In the genomic region with DNA sequence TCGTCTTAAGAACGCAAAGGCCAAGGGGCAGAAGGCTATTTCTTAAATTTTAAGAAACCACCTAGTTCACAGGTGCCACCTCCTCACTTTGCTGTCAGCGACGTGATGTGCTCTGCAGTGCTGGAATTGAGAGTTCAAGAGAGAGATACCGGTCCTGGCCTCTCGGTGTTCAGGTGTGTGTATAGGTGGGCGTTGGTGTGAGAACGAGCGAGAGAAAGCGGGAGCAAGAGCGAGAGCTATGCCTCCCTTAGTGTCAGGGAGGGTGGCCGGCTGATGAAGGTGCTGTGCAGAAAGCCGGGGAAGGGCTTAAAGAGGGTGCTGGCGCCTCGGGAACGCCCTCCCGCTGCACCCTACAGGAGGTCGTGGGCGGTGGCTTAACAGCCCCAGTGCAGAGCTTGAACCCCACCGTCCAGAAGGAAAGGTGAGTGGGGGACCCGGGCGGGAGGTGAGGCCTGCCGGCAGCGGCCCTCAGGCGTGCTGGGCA, we compare ENCODE assay signal across 9 cellular contexts.
A peak's percentile ranks its signal among the peaks of the same experiment; 100 is the strongest.
DNase-seq lines count a peak whose midpoint lies in the region; ATAC-seq, FAIRE-seq and TF ChIP-seq lines count a peak whose summit lies in the region.
"Had no signal": no experiment of that assay in that cellular context is flagged by ENCODE, and none has a peak within 500 bp of the region (broad histone marks: within the 10 kb centered on the region; RNA-seq: fewer than 3 reads in every experiment).

No MANE protein-coding gene starts in this region.

- H3K4me3 Mint-ChIP-seq in naive B cell, result peak overlapping the region; percentile 80 to 92 (median 88)

- H3K27me3 ChIP-seq in BLaER1 treated with 17β-estradiol and CSF1 and Interleukin-3, amounts not matched to agents 10 nM and 100 nM, result peaks cover 68 to 83% (median 78%) of the 10 kb centered on the region in 11 experiments
- peaks cover 0 to 48% (median 16%) of the 10 kb centered on the region in 4 donors for H3K27me3 ChIP-seq in pancreas

- H3K9ac ChIP-seq in BLaER1 treated with 17β-estradiol and CSF1 and Interleukin-3, amounts not matched to agents 10 nM and 100 nM, result peak overlapping the region in 3 of 11 experiments; percentile 14 to 48 (median 22); a peak in 1 of 22 replicates

- DNase-seq in naive B cell, result no peak
- DNase-seq in superior temporal gyrus (ENCODE audit: extremely low spot score), result no peak
- no peak for DNase-seq in UCSD-AML1 (lab: John Stamatoyannopoulos, UW; ENCODE audit: unreplicated experiment)
- DNase-seq in pancreas, result no peak

- H3K4me1 ChIP-seq in BLaER1 treated with 17β-estradiol and CSF1 and Interleukin-3, amounts not matched to agents 10 nM and 100 nM, result peaks cover 44 to 52% (median 48%) of the 10 kb centered on the region in 10 experiments
- peaks cover 13 to 38% (median 17%) of the 10 kb centered on the region in 3 donors for H3K4me1 ChIP-seq in pancreas

- intact Hi-C loops in pancreas (cut with DNase I), result no loop called here

- H3K27ac Mint-ChIP-seq in naive B cell, result peak overlapping the region in 1 of 6 donors; percentile 90

- ATAC-seq in HG02852 (IDR thresholded peaks at IDR 0.05; ENCODE audit: unreplicated experiment) (peak; percentile 6), naive B cell (ENCODE audit: low read depth in 2 of 2) (peak in 1 of 2 donors; percentile 4), GM19023 (IDR thresholded peaks at IDR 0.05; ENCODE audit: unreplicated experiment) (no peak), pancreas (no peak)

- H3K4me2 ChIP-seq in BLaER1 treated with 17β-estradiol and CSF1 and Interleukin-3, amounts not matched to agents 10 nM and 100 nM, result peak overlapping the region; percentile 89 to 99 (median 96)

- H4K20me1 ChIP-seq in BLaER1 treated with 17β-estradiol and CSF1 and Interleukin-3, amounts not matched to agents 10 nM and 100 nM, result peaks cover 0 to 50% (median 33%) of the 10 kb centered on the region in 11 experiments; a peak in 16 of 22 replicates

- H3K4me1 Mint-ChIP-seq in naive B cell, result peaks cover 38 to 43% (median 39%) of the 10 kb centered on the region in 3 donors

- peaks cover 78 to 89% (median 85%) of the 10 kb centered on the region in 3 donors for H3K27me3 Mint-ChIP-seq in naive B cell

- TF ChIP-seq CTCF in pancreas (IDR thresholded peaks at IDR 0.05), result no peak

- no peak overlapping the region for H3K27ac ChIP-seq in BLaER1 treated with 17β-estradiol and CSF1 and Interleukin-3, amounts not matched to agents 10 nM and 100 nM
- H3K27ac ChIP-seq in angular gyrus (ENCODE audit: low read depth, low read length) (peak overlapping the region; percentile 13), pancreas (no peak overlapping the region)

- H3K9me3 ChIP-seq in BLaER1 treated with 17β-estradiol and CSF1 and Interleukin-3, amounts not matched to agents 10 nM and 100 nM (replicated peaks in 1 of 11), result peaks cover 11 to 43% (median 32%) of the 10 kb centered on the region in 11 experiments
- H3K9me3 ChIP-seq in pancreas, result no peaks in the 10 kb centered on the region

- WGBS in pancreas, 2 donors, result 5 to 8% methylated on average over 19 to 25 of the region's 25 CpGs

- peaks cover 5 to 21% of the 10 kb centered on the region in 2 donors for H3K36me3 Mint-ChIP-seq in naive B cell

- H3K4me3 ChIP-seq in BLaER1 treated with 17β-estradiol and CSF1 and Interleukin-3, amounts not matched to agents 10 nM and 100 nM, result peak overlapping the region; percentile 50 to 71 (median 59)
- peak overlapping the region in 1 of 4 donors; percentile 29 for H3K4me3 ChIP-seq in pancreas
- H3K4me3 ChIP-seq: lung had no signal

- FAIRE-seq in pancreas (lab: Jason Lieb, UNC), result no peak

- peaks cover 0 to 33% (median 23%) of the 10 kb centered on the region in 7 donors for H3K9me3 Mint-ChIP-seq in naive B cell

- H3K36me3 ChIP-seq in BLaER1 treated with 17β-estradiol and CSF1 and Interleukin-3, amounts not matched to agents 10 nM and 100 nM, result no peaks in the 10 kb centered on the region
- no peaks in the 10 kb centered on the region for H3K36me3 ChIP-seq in pancreas
